17 cellular contexts compared by ENCODE assay signal in the genomic region with DNA sequence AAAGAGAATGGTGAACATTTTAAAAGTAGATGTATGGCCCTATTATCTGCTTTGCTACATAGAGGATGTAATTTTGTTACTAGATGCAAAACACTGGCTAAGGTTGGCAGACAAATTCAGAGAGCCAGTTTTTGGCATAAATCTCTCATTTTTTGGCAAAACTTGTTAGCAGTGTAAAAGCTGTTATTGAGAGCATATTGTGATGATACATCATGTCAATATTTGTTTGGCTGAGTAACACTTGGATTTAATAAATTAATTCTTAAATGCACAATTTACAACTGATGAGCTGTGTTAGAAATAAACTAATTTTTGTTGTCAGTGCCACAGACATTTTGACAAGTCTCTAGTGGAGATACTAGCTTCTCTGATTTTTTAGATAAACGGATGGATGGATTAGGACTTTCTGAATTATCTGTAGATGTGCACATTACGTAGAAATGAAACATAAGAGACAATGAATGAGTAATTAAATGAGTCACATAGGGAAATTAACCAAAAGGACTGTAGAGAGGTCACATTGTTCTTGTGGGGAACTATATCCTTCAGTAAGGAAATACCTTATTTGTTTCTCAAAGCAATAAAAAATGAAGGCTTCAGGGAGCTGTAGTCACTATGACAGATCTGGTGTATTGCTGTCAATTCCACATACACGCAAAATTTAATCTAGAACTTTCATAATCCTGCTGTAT. TPM values are rescaled to one million over a fixed set of nuclear protein-coding genes. Genes with fewer than 3 reads are reported as not detected.
DNase-seq lines count a peak whose midpoint lies in the region; ATAC-seq, FAIRE-seq and TF ChIP-seq lines count a peak whose summit lies in the region.
"Had no signal": no experiment of that assay in that cellular context is flagged by ENCODE, and none has a peak within 500 bp of the region (broad histone marks: within the 10 kb centered on the region; RNA-seq: fewer than 3 reads in every experiment).

No MANE protein-coding gene starts in this region.

- no peaks in the 10 kb centered on the region for H3K27me3 ChIP-seq in CD8-positive, alpha-beta memory T cell (ENCODE audit: insufficient read depth, low read length, poor library complexity, severe bottlenecking)
- H3K27me3 ChIP-seq: gastroesophageal sphincter had no signal

- in situ Hi-C loops in astrocyte of the spinal cord (cut with HindIII; ENCODE audit: low sequenced_read_pairs) = no loop called here

- peak; percentile 45 for DNase-seq in HS-5 (ENCODE audit: low read depth)
- DNase-seq in astrocyte of the spinal cord (ENCODE audit: low read depth, low spot score) = peak; percentile 8
- peak; percentile 47 for DNase-seq in kidney tubule cell (ENCODE audit: low spot score)
- no peak for DNase-seq in CD8-positive, alpha-beta memory T cell
- DNase-seq in D721Med (ENCODE audit: insufficient read length, low spot score) = no peak
- no peak for DNase-seq in SW480 (ENCODE audit: low spot score)
- DNase-seq in mucosa of descending colon = no peak
- DNase-seq: activated naive CD8-positive, alpha-beta T cell treated with anti-CD3 and anti-CD28 coated beads, Interleukin-2, amount 50 U/mL, for 24 hours; NCI-H1105; NCI-H345; occipital lobe; T-helper 1 cell had no signal

- CTCF ChIA-PET in CD8-positive, alpha-beta memory T cell (lab: Charles Lee) = no interaction called here

- H3K4me3 ChIP-seq in astrocyte of the spinal cord (ENCODE audit: low read depth, low read length) (no peak overlapping the region), mucosa of descending colon (no peak overlapping the region)
- H3K4me3 ChIP-seq in CD8-positive, alpha-beta memory T cell (ENCODE audit: low read length) = no peak overlapping the region
- H3K4me3 ChIP-seq: gastroesophageal sphincter, PC-9, smooth muscle cell had no signal

- H3K4me1 Mint-ChIP-seq in CD8-positive, alpha-beta memory T cell = no peaks in the 10 kb centered on the region

- POLR2A ChIA-PET in CD8-positive, alpha-beta memory T cell (lab: Charles Lee) = no interaction called here

- H3K36me3 Mint-ChIP-seq in CD8-positive, alpha-beta memory T cell = peaks cover 2 to 12% (median 6%) of the 10 kb centered on the region in 3 donors

- no peak overlapping the region for H3K27ac Mint-ChIP-seq in CD8-positive, alpha-beta memory T cell
- H3K27ac Mint-ChIP-seq: activated naive CD8-positive, alpha-beta T cell treated with anti-CD3 and anti-CD28 coated beads, Interleukin-2, amount 50 U/mL, for 24 hours had no signal

- peaks cover 5% of the 10 kb centered on the region for H3K36me3 ChIP-seq in CD8-positive, alpha-beta memory T cell (ENCODE audit: insufficient read depth, low read length)
- H3K36me3 ChIP-seq in mucosa of descending colon (ENCODE audit: low read depth) = no peaks in the 10 kb centered on the region

- no peak for FAIRE-seq in D721Med (lab: Jason Lieb, UNC)
- FAIRE-seq: HepG2 had no signal

- peaks cover under 1 to 13% of the 10 kb centered on the region in 2 donors for H3K27me3 Mint-ChIP-seq in CD8-positive, alpha-beta memory T cell

- TF ChIP-seq CTCF in astrocyte of the spinal cord (IDR thresholded peaks at IDR 0.05; ENCODE audit: low read depth, low read length) (no peak), D721Med (IDR thresholded peaks at IDR 0.05; ENCODE audit: insufficient read depth, missing control alignments) (no peak), mucosa of descending colon (IDR thresholded peaks at IDR 0.05) (no peak)

- H3K4me3 Mint-ChIP-seq in CD8-positive, alpha-beta memory T cell = no peak overlapping the region
- H3K4me3 Mint-ChIP-seq: activated naive CD8-positive, alpha-beta T cell treated with anti-CD3 and anti-CD28 coated beads, Interleukin-2, amount 50 U/mL, for 24 hours had no signal

- H3K4me1 ChIP-seq in CD8-positive, alpha-beta memory T cell (ENCODE audit: insufficient read depth, low read length) = no peaks in the 10 kb centered on the region
- H3K4me1 ChIP-seq in mucosa of descending colon (ENCODE audit: low read depth) = no peaks in the 10 kb centered on the region
- H3K4me1 ChIP-seq: gastroesophageal sphincter had no signal

- H3K9me3 ChIP-seq in CD8-positive, alpha-beta memory T cell (ENCODE audit: low read length) = no peaks in the 10 kb centered on the region
- H3K9me3 ChIP-seq in mucosa of descending colon = no peaks in the 10 kb centered on the region
- H3K9me3 ChIP-seq: gastroesophageal sphincter had no signal

- H3K27ac ChIP-seq in CD8-positive, alpha-beta memory T cell (ENCODE audit: low read depth, low read length) = no peak overlapping the region
- H3K27ac ChIP-seq: gastroesophageal sphincter, PC-9 had no signal

- ATAC-seq in GM18861 (IDR thresholded peaks at IDR 0.05; ENCODE audit: unreplicated experiment) = peak; percentile 50
- ATAC-seq in mucosa of descending colon = no peak
- ATAC-seq: activated naive CD8-positive, alpha-beta T cell treated with anti-CD3 and anti-CD28 coated beads, Interleukin-2, amount 50 U/mL, for 24 hours; gastroesophageal sphincter; HepG2 had no signal

- intact Hi-C loops in mucosa of descending colon (cut with DNase I, micrococcal nuclease) = no loop called here

- no peaks in the 10 kb centered on the region for H3K9me3 Mint-ChIP-seq in CD8-positive, alpha-beta memory T cell
- H3K9me3 Mint-ChIP-seq: activated naive CD8-positive, alpha-beta T cell treated with anti-CD3 and anti-CD28 coated beads, Interleukin-2, amount 50 U/mL, for 24 hours had no signal

RNA-seq across cellular contexts. Expression of a gene that starts 17.4 kb away (rescaled TPM):
- 10 to 100 TPM; 50.9 to 53.7 TPM for total RNA-seq in CD8-positive, alpha-beta memory T cell
- polyA plus RNA-seq in CD8-positive, alpha-beta memory T cell = 61.8 TPM
- total RNA-seq in mucosa of descending colon = 10 to 100 TPM; 50.5 to 56.6 (median 50.9) TPM

Comparison
In these comparisons a context has a peak if more than half of its experiments do, and no peak if none do; other contexts are left out.
1. DNase-seq: peak in HS-5 (single experiment), astrocyte of the spinal cord (single experiment) and kidney tubule cell (single experiment); none in CD8-positive, alpha-beta memory T cell (0 of 5), D721Med (single experiment), SW480 (single experiment) and mucosa of descending colon (0 of 3).